18 cellular contexts compared by ENCODE assay signal in the genomic region with DNA sequence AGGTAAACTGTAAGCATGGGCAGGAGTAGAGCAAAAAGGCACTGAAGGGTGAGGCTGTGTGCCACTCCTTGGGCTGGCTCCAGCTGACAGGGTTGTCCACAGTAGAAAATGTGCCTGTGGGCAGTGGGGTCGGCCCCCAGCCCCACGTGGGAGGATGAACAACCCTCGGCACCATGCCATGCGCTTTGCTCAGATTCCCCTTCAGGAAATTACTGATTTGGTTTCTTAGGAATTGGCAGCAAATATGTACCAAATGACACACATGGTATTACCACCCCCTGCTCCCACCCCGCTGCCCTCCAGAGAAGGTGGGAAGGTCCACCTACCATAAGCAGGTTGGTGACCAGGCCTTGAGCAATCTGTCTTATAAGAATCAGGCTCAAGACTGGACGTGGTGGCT. TPM values are rescaled to one million over a fixed set of nuclear protein-coding genes. Genes with fewer than 3 reads are reported as not detected.
A peak's percentile ranks its signal among the peaks of the same experiment; 100 is the strongest.
DNase-seq lines count a peak whose midpoint lies in the region; FAIRE-seq and TF ChIP-seq lines count a peak whose summit lies in the region.
"Had no signal": no experiment of that assay in that cellular context is flagged by ENCODE, and none has a peak within 500 bp of the region (broad histone marks: within the 10 kb centered on the region; RNA-seq: fewer than 3 reads in every experiment).

No MANE protein-coding gene starts in this region.

- no TSS peak for BruUV-seq in mammary epithelial cell (replicated peaks; lab: Mats Ljungman, UMichigan)

- no peaks in the 10 kb centered on the region for H4K20me1 ChIP-seq in mammary epithelial cell (ENCODE audit: insufficient read depth, low read length)

- H3K27me3 ChIP-seq in breast epithelium, result no peaks in the 10 kb centered on the region
- no peaks in the 10 kb centered on the region for H3K27me3 ChIP-seq in mammary epithelial cell (ENCODE audit: insufficient read depth, low read length)
- H3K27me3 ChIP-seq: BLaER1 treated with 17β-estradiol and CSF1 and Interleukin-3, amounts not matched to agents 10 nM and 100 nM had no signal

- H3K27me3 Mint-ChIP-seq in nephron progenitor cell (ENCODE audit: low read depth, poor library complexity), result peaks cover 8% of the 10 kb centered on the region
- H3K27me3 Mint-ChIP-seq: B cell had no signal

- peaks cover 66% of the 10 kb centered on the region for H3K36me3 Mint-ChIP-seq in nephron progenitor cell (ENCODE audit: low read depth)

- FAIRE-seq in kidney (lab: Jason Lieb, UNC), result no peak
- FAIRE-seq in HTR-8/SVneo (lab: Jason Lieb, UNC), result no peak
- FAIRE-seq: H54 had no signal

- peak in 1 of 2 donors; percentile 24 for DNase-seq in breast epithelium (ENCODE audit: low spot score in 2 of 2)
- DNase-seq in mammary epithelial cell, result no peak
- DNase-seq in kidney, result peak; percentile 26
- DNase-seq in nephron progenitor cell, result no peak
- DNase-seq in HTR-8/SVneo (ENCODE audit: insufficient read length, low spot score), result no peak
- no peak for DNase-seq in NCI-H82 (lab: John Stamatoyannopoulos, UW)
- DNase-seq in NCI-H2107 (lab: John Stamatoyannopoulos, UW), result no peak
- DNase-seq: 8988T; Calu3; CD8-positive, alpha-beta T cell; DMS79 treated with DMSO at 0.1 percent for 48 hours; GF-D8; HCEC 1CT had no signal

- intact Hi-C loops in breast epithelium (cut with DNase I; ENCODE audit: low total_unique reads), result no loop called here
- intact Hi-C loops in mammary epithelial cell (cut with micrococcal nuclease), result no loop called here
- intact Hi-C loops in kidney (cut with DNase I), result no loop called here

- no peak overlapping the region for H3K4me2 ChIP-seq in mammary epithelial cell (ENCODE audit: insufficient read depth, low read depth, low read length)
- H3K4me2 ChIP-seq: GM23338 had no signal

- H3K9me3 ChIP-seq in breast epithelium (no peaks in the 10 kb centered on the region), mammary epithelial cell (replicated peaks; ENCODE audit: insufficient read depth, low read length) (no peaks in the 10 kb centered on the region), kidney (ENCODE audit: control insufficient read depth in 1 of 2, low read length in 2 of 2) (peaks cover 0 to 3% of the 10 kb centered on the region in 2 donors)

- dilution Hi-C loops in mammary epithelial cell (cut with HindIII; ENCODE audit: low sequenced_read_pairs), result no loop called here

- H3K79me2 ChIP-seq in mammary epithelial cell (ENCODE audit: insufficient read depth, low read length), result peaks cover 10% of the 10 kb centered on the region

- H3K4me3 ChIP-seq in breast epithelium, result no peak overlapping the region
- H3K4me3 ChIP-seq in mammary epithelial cell (replicated peaks in 1 of 3; ENCODE audit: insufficient read depth in 1 of 3, low read depth in 2 of 3, low read length in 3 of 3), result no peak overlapping the region
- no peak overlapping the region for H3K4me3 ChIP-seq in kidney (ENCODE audit: low read length in 2 of 2)
- H3K4me3 ChIP-seq: BLaER1 treated with 17β-estradiol and CSF1 and Interleukin-3, amounts not matched to agents 10 nM and 100 nM; GM23338 had no signal

- in situ Hi-C loops in mammary epithelial cell (cut with MboI; ENCODE audit: low sequenced_read_pairs in 2 of 2), result no loop called here

- no peaks in the 10 kb centered on the region for H3K4me1 Mint-ChIP-seq in nephron progenitor cell
- H3K4me1 Mint-ChIP-seq: B cell had no signal

- CTCF ChIA-PET in mammary epithelial cell (lab: Charles Lee; ENCODE audit: low non-redundant PET), result no interaction called here

- TF ChIP-seq CTCF in breast epithelium (IDR thresholded peaks at IDR 0.05), result no peak
- TF ChIP-seq CTCF in mammary epithelial cell (conservative IDR thresholded peaks at IDR 0.05 in 1 of 2, IDR thresholded peaks at IDR 0.05 in 1 of 2; ENCODE audit: extremely low read depth in 1 of 2, insufficient read depth in 1 of 2, low read depth in 1 of 2, low read length in 2 of 2), result no peak
- no peak for TF ChIP-seq CTCF in kidney (IDR thresholded peaks at IDR 0.05; ENCODE audit: borderline replicate concordance, extremely low read depth, insufficient read depth)
- no peak for TF ChIP-seq CTCF in nephron progenitor cell (IDR thresholded peaks at IDR 0.05)

- H3K36me3 ChIP-seq in breast epithelium (no peaks in the 10 kb centered on the region), mammary epithelial cell (ENCODE audit: insufficient read depth, low read length) (no peaks in the 10 kb centered on the region), kidney (ENCODE audit: control insufficient read depth in 1 of 2, insufficient read depth in 2 of 2, low read length in 2 of 2) (no peaks in the 10 kb centered on the region)

- no peak overlapping the region for H3K4me3 Mint-ChIP-seq in nephron progenitor cell
- H3K4me3 Mint-ChIP-seq: B cell; CD8-positive, alpha-beta T cell; GM23338 had no signal

- H3K27ac Mint-ChIP-seq in nephron progenitor cell, result peak overlapping the region; percentile 92
- H3K27ac Mint-ChIP-seq: B cell; CD8-positive, alpha-beta T cell; GM23338 had no signal

- TF ChIP-seq POLR2A in breast epithelium (IDR thresholded peaks at IDR 0.05), result no peak

- peaks cover 17% of the 10 kb centered on the region for H3K9me3 Mint-ChIP-seq in nephron progenitor cell
- H3K9me3 Mint-ChIP-seq: CD8-positive, alpha-beta T cell; GM23338 had no signal

- peak overlapping the region; percentile 7 to 19 for H3K27ac ChIP-seq in breast epithelium
- no peak overlapping the region for H3K27ac ChIP-seq in mammary epithelial cell (ENCODE audit: insufficient read depth, low read depth, low read length)
- H3K27ac ChIP-seq in kidney (ENCODE audit: low read depth in 2 of 2, low read length in 2 of 2), result no peak overlapping the region
- H3K27ac ChIP-seq: HL-60 had no signal

- no peak overlapping the region for H3K9ac ChIP-seq in mammary epithelial cell (ENCODE audit: insufficient read depth, low read length)
- no peak overlapping the region for H3K9ac ChIP-seq in kidney (ENCODE audit: low read length in 2 of 2)
- H3K9ac ChIP-seq: BLaER1 treated with 17β-estradiol and CSF1 and Interleukin-3, amounts not matched to agents 10 nM and 100 nM had no signal

- H3K4me1 ChIP-seq in breast epithelium, result no peaks in the 10 kb centered on the region
- H3K4me1 ChIP-seq in mammary epithelial cell (ENCODE audit: insufficient read depth, low read length), result no peaks in the 10 kb centered on the region
- H3K4me1 ChIP-seq in kidney (ENCODE audit: control insufficient read depth in 1 of 2, insufficient read depth in 1 of 2, low read depth in 1 of 2, low read length in 2 of 2), result no peaks in the 10 kb centered on the region

- 62% methylated on average over 5 of the region's 6 CpGs for WGBS in mammary epithelial cell (ENCODE audit: low coverage, missing lambda C conversion rate)

- H2AFZ ChIP-seq in mammary epithelial cell (ENCODE audit: low read depth, low read length), result no peak overlapping the region
- H2AFZ ChIP-seq: GM23338 had no signal

RNA-seq across cellular contexts. Expression of gene ADCY3, which starts 13.6 kb away (rescaled TPM):
- total RNA-seq in breast epithelium (10 to 100 TPM; 29.3 to 89.1 (median 56.1) TPM), mammary epithelial cell (10 to 100 TPM; 13.3 to 50.5 TPM), kidney (44.6 TPM)
- polyA plus RNA-seq in mammary epithelial cell (63.4 TPM), kidney (ENCODE audit: insufficient read depth, low read depth, low replicate concordance) (21.1 TPM)
- polyA minus RNA-seq in mammary epithelial cell, result 106 TPM

Comparison
In these comparisons a context has a peak if more than half of its experiments do, and no peak if none do; other contexts are left out.
1. H3K27ac ChIP-seq: peak in breast epithelium (2 of 2); none in mammary epithelial cell (single experiment) and kidney (0 of 2).